ENCODE assay signal across 19 cellular contexts in genomic region chr14:92596328-92596943, GRCh38.
A peak's percentile ranks its signal among the peaks of the same experiment; 100 is the strongest.
DNase-seq lines count a peak whose midpoint lies in the region; ATAC-seq, FAIRE-seq and TF ChIP-seq lines count a peak whose summit lies in the region.
"Had no signal": no experiment of that assay in that cellular context is flagged by ENCODE, and none has a peak within 500 bp of the region (broad histone marks: within the 10 kb centered on the region; RNA-seq: fewer than 3 reads in every experiment).

No MANE protein-coding gene starts in this region.

- 36 to 64% (median 40%) methylated on average over 9 of the region's 9 CpGs for WGBS in small intestine, 3 donors

- H3K27ac ChIP-seq in small intestine (ENCODE audit: low read depth in 1 of 2, low read length in 1 of 2) = peak overlapping the region in 1 of 2 donors; percentile 73
- H3K27ac ChIP-seq: RWPE1, VCaP had no signal

- H4K20me1 ChIP-seq in Loucy (ENCODE audit: insufficient read depth, low read length, poor library complexity, severe bottlenecking) = peaks cover 6% of the 10 kb centered on the region

- H3K79me2 ChIP-seq in Loucy (ENCODE audit: insufficient read depth, low read length) = no peaks in the 10 kb centered on the region; the same call in 1 of the 2 replicates

- H3K4me3 ChIP-seq in Loucy (ENCODE audit: low read length, poor library complexity, severe bottlenecking) = no peak overlapping the region
- H3K4me3 ChIP-seq in epithelial cell of proximal tubule (ENCODE audit: low read depth, low read length) = no peak overlapping the region
- peak overlapping the region in 1 of 2 donors; percentile 21 for H3K4me3 ChIP-seq in small intestine (ENCODE audit: low read depth in 1 of 2, low read length in 2 of 2)

- TF ChIP-seq CTCF in Loucy (conservative IDR thresholded peaks at IDR 0.05; ENCODE audit: low read length) = peak; percentile 40
- TF ChIP-seq CTCF in epithelial cell of proximal tubule (conservative IDR thresholded peaks at IDR 0.05; ENCODE audit: low read depth, low read length) = peak; percentile 23

- H2AFZ ChIP-seq in Loucy (ENCODE audit: low read length) = no peak overlapping the region

- H3K36me3 ChIP-seq in Loucy (ENCODE audit: insufficient read depth, low read length) = peaks cover 6% of the 10 kb centered on the region; the same call in 1 of the 2 replicates
- no peaks in the 10 kb centered on the region for H3K36me3 ChIP-seq in small intestine (ENCODE audit: control insufficient read depth in 2 of 2, insufficient read depth in 2 of 2, low read length in 2 of 2)

- peaks cover 20% of the 10 kb centered on the region for H3K4me1 Mint-ChIP-seq in activated CD8-positive, alpha-beta memory T cell treated with anti-CD3 and anti-CD28 coated beads, Interleukin-2, amount 10 ng/mL, durations not matched to agents 7 days and 5 days

- H3K27me3 ChIP-seq in Loucy (ENCODE audit: insufficient read depth, low read length, poor library complexity, severe bottlenecking) = no peaks in the 10 kb centered on the region
- H3K27me3 ChIP-seq in small intestine (ENCODE audit: control insufficient read depth in 2 of 2, insufficient read depth in 2 of 2, low read length in 2 of 2) = no peaks in the 10 kb centered on the region

- peak; percentile 33 for DNase-seq in activated CD8-positive, alpha-beta memory T cell treated with anti-CD3 and anti-CD28 coated beads, Interleukin-2, amount 50 U/mL, for 48 hours
- no peak for DNase-seq in activated CD8-positive, alpha-beta memory T cell treated with anti-CD3 and anti-CD28 coated beads, Interleukin-2, amount 10 ng/mL, durations not matched to agents 7 days and 5 days
- DNase-seq in epithelial cell of proximal tubule (ENCODE audit: low read depth) = no peak
- DNase-seq in small intestine = peak; percentile 75
- no peak for DNase-seq in effector CD8-positive, alpha-beta T cell (lab: John Stamatoyannopoulos, UW)
- DNase-seq in GM19238 (ENCODE audit: insufficient read length, low spot score) = no peak
- DNase-seq: activated CD4-positive, alpha-beta memory T cell treated with anti-CD3 and anti-CD28 coated beads, Interleukin-2, amount 10 ng/mL, durations not matched to agents 7 days and 5 days; amygdala; Kasumi-1; NCI-H187 treated with DMSO at 0.1 percent for 48 hours; NCI-H524 treated with DMSO at 0.1 percent for 48 hours; stimulated activated CD4-positive, alpha-beta T cell treated with anti-CD3 and anti-CD28 coated beads, Interleukin-2, amount 100 ng/mL, for 24 hours; substantia nigra had no signal

- H3F3A ChIP-seq in Loucy (ENCODE audit: low read depth) = no peaks in the 10 kb centered on the region

- H3K9me3 Mint-ChIP-seq in activated CD8-positive, alpha-beta memory T cell treated with anti-CD3 and anti-CD28 coated beads, Interleukin-2, amount 10 ng/mL, durations not matched to agents 7 days and 5 days (ENCODE audit: low read depth) = peaks cover 1% of the 10 kb centered on the region

- H3K4me1 ChIP-seq in Loucy (ENCODE audit: insufficient read depth, low read length, poor library complexity, severe bottlenecking) = peaks cover 6% of the 10 kb centered on the region
- H3K4me1 ChIP-seq in small intestine (ENCODE audit: control insufficient read depth in 2 of 2, insufficient read depth in 1 of 2, low read depth in 1 of 2, low read length in 1 of 2) = peaks cover 0 to 2% of the 10 kb centered on the region in 2 donors

- H3K9me2 ChIP-seq in Loucy (replicated peaks; ENCODE audit: low read depth, low read length) = no peaks in the 10 kb centered on the region

- H3K4me3 Mint-ChIP-seq in activated CD8-positive, alpha-beta memory T cell treated with anti-CD3 and anti-CD28 coated beads, Interleukin-2, amount 10 ng/mL, durations not matched to agents 7 days and 5 days = no peak overlapping the region
- H3K4me3 Mint-ChIP-seq: activated CD4-positive, alpha-beta memory T cell treated with anti-CD3 and anti-CD28 coated beads, Interleukin-2, amount 10 ng/mL, durations not matched to agents 7 days and 5 days had no signal

- ATAC-seq in activated CD8-positive, alpha-beta memory T cell treated with anti-CD3 and anti-CD28 coated beads, Interleukin-2, amount 10 ng/mL, durations not matched to agents 7 days and 5 days = no peak
- ATAC-seq in GM18907 (IDR thresholded peaks at IDR 0.05; ENCODE audit: unreplicated experiment) = no peak
- ATAC-seq: sciatic nerve had no signal

- no peak overlapping the region for H3K4me2 ChIP-seq in Loucy (ENCODE audit: low read depth, low read length, poor library complexity, severe bottlenecking)

- H3K36me3 Mint-ChIP-seq in activated CD8-positive, alpha-beta memory T cell treated with anti-CD3 and anti-CD28 coated beads, Interleukin-2, amount 10 ng/mL, durations not matched to agents 7 days and 5 days = peaks cover 42% of the 10 kb centered on the region

- H3K27ac Mint-ChIP-seq in activated CD8-positive, alpha-beta memory T cell treated with anti-CD3 and anti-CD28 coated beads, Interleukin-2, amount 10 ng/mL, durations not matched to agents 7 days and 5 days = no peak overlapping the region
- H3K27ac Mint-ChIP-seq: activated CD4-positive, alpha-beta memory T cell treated with anti-CD3 and anti-CD28 coated beads, Interleukin-2, amount 10 ng/mL, durations not matched to agents 7 days and 5 days had no signal

- no peak for FAIRE-seq in small intestine (lab: Jason Lieb, UNC)
- FAIRE-seq: keratinocyte had no signal

- no peaks in the 10 kb centered on the region for H3K27me3 Mint-ChIP-seq in activated CD8-positive, alpha-beta memory T cell treated with anti-CD3 and anti-CD28 coated beads, Interleukin-2, amount 10 ng/mL, durations not matched to agents 7 days and 5 days

- no peaks in the 10 kb centered on the region for H3K9me3 ChIP-seq in Loucy (ENCODE audit: insufficient read depth, low read depth, low read length)
- H3K9me3 ChIP-seq in small intestine (ENCODE audit: control insufficient read depth, low read depth) = no peaks in the 10 kb centered on the region

- CTCF ChIA-PET in activated CD8-positive, alpha-beta memory T cell treated with anti-CD3 and anti-CD28 coated beads, Interleukin-2, amount 10 ng/mL, durations not matched to agents 7 days and 5 days (lab: Charles Lee) = interaction anchor here (1.7 to 2.5 kb wide), 2 partner anchors 10 to 17 kb away, joined by 5 to 9 read pairs; no protein-coding TSS in a partner anchor

- no peak overlapping the region for H3K9ac ChIP-seq in Loucy (ENCODE audit: low read depth, low read length, poor library complexity, severe bottlenecking)

Comparison
In these comparisons a context has a peak if more than half of its experiments do, and no peak if none do; other contexts are left out.
1. DNase-seq: peak in activated CD8-positive, alpha-beta memory T cell treated with anti-CD3 and anti-CD28 coated beads, Interleukin-2, amount 50 U/mL, for 48 hours (single experiment) and small intestine (single experiment); none in activated CD8-positive, alpha-beta memory T cell treated with anti-CD3 and anti-CD28 coated beads, Interleukin-2, amount 10 ng/mL, durations not matched to agents 7 days and 5 days (single experiment), epithelial cell of proximal tubule (single experiment), effector CD8-positive, alpha-beta T cell (single experiment) and GM19238 (single experiment).